Comparison of ENCODE assay signal across 13 cellular contexts in genomic region chr9:136231478-136232297, GRCh38. TPM values are rescaled to one million over a fixed set of nuclear protein-coding genes. Genes with fewer than 3 reads are reported as not detected.
A peak's percentile ranks its signal among the peaks of the same experiment; 100 is the strongest.
DNase-seq lines count a peak whose midpoint lies in the region; ATAC-seq, FAIRE-seq and TF ChIP-seq lines count a peak whose summit lies in the region.
"Had no signal": no experiment of that assay in that cellular context is flagged by ENCODE, and none has a peak within 500 bp of the region (broad histone marks: within the 10 kb centered on the region; RNA-seq: fewer than 3 reads in every experiment).

No MANE protein-coding gene starts in this region.

- H3K27me3 Mint-ChIP-seq in CD4-positive, alpha-beta T cell, result no peaks in the 10 kb centered on the region
- H3K27me3 Mint-ChIP-seq in activated CD4-positive, alpha-beta memory T cell treated with anti-CD3 and anti-CD28 coated beads, Interleukin-2, amount 10 ng/mL, durations not matched to agents 7 days and 5 days, result no peaks in the 10 kb centered on the region

- no peaks in the 10 kb centered on the region for H3K9me3 Mint-ChIP-seq in CD4-positive, alpha-beta T cell
- no peaks in the 10 kb centered on the region for H3K9me3 Mint-ChIP-seq in activated CD4-positive, alpha-beta memory T cell treated with anti-CD3 and anti-CD28 coated beads, Interleukin-2, amount 10 ng/mL, durations not matched to agents 7 days and 5 days

- peaks cover 0 to 13% of the 10 kb centered on the region in 2 donors for H3K4me1 ChIP-seq in left lung
- H3K4me1 ChIP-seq: gastroesophageal sphincter had no signal

- POLR2A ChIA-PET in CD4-positive, alpha-beta T cell (lab: Charles Lee), result no interaction called here
- POLR2A ChIA-PET in activated CD4-positive, alpha-beta memory T cell treated with anti-CD3 and anti-CD28 coated beads, Interleukin-2, amount 10 ng/mL, durations not matched to agents 7 days and 5 days (lab: Charles Lee), result no interaction called here

- peak overlapping the region; percentile 86 for H3K4me3 Mint-ChIP-seq in CD4-positive, alpha-beta T cell
- H3K4me3 Mint-ChIP-seq in activated CD4-positive, alpha-beta memory T cell treated with anti-CD3 and anti-CD28 coated beads, Interleukin-2, amount 10 ng/mL, durations not matched to agents 7 days and 5 days, result peak overlapping the region; percentile 54

- no peak overlapping the region for H3K27ac ChIP-seq in CD4-positive, alpha-beta T cell (ENCODE audit: low read depth, low read length)
- H3K27ac ChIP-seq in left lung, result no peak overlapping the region
- H3K27ac ChIP-seq: coronary artery, gastroesophageal sphincter had no signal

- intact Hi-C loops in CD4-positive, alpha-beta T cell (cut with DNase I, micrococcal nuclease), result no loop called here
- intact Hi-C loops in left lung (cut with DNase I), result no loop called here

- H3K36me3 ChIP-seq in left lung, result peaks cover 0 to 20% of the 10 kb centered on the region in 2 donors

- peak overlapping the region; percentile 83 for H3K27ac Mint-ChIP-seq in CD4-positive, alpha-beta T cell
- H3K27ac Mint-ChIP-seq in activated CD4-positive, alpha-beta memory T cell treated with anti-CD3 and anti-CD28 coated beads, Interleukin-2, amount 10 ng/mL, durations not matched to agents 7 days and 5 days, result peak overlapping the region; percentile 78

- H3K36me3 Mint-ChIP-seq in CD4-positive, alpha-beta T cell (ENCODE audit: low read depth), result peaks cover 21% of the 10 kb centered on the region
- H3K36me3 Mint-ChIP-seq in activated CD4-positive, alpha-beta memory T cell treated with anti-CD3 and anti-CD28 coated beads, Interleukin-2, amount 10 ng/mL, durations not matched to agents 7 days and 5 days (ENCODE audit: low read depth), result peaks cover 13% of the 10 kb centered on the region

- TF ChIP-seq POLR2A in H54 (IDR thresholded peaks at IDR 0.05; ENCODE audit: low read depth, low read length), result no peak

- no peak overlapping the region for H3K4me3 ChIP-seq in left lung
- H3K4me3 ChIP-seq: coronary artery, gastroesophageal sphincter had no signal

- peak in 3 of 10 experiments; percentile 12 to 35 (median 19) for DNase-seq in CD4-positive, alpha-beta T cell
- DNase-seq in KG1 (lab: John Stamatoyannopoulos, UW) (peak; percentile 19), left lung (peak in 1 of 2 donors; percentile 43), H54 (ENCODE audit: insufficient read length, low spot score) (no peak), germinal center (ENCODE audit: low spot score) (no peak), epidermal melanocyte (ENCODE audit: insufficient read length, low spot score) (no peak)
- peak; percentile 47 for DNase-seq in activated CD4-positive, alpha-beta memory T cell treated with anti-CD3 and anti-CD28 coated beads, Interleukin-2, amount 10 ng/mL, durations not matched to agents 7 days and 5 days
- DNase-seq: activated gamma-delta T cell treated with Interleukin-2 at 50 U/mL for 16 hours, NCI-H1436 treated with DMSO at 0.1 percent for 48 hours had no signal

- ATAC-seq in CD4-positive, alpha-beta T cell (ENCODE audit: poor library complexity), result peak; percentile 89
- ATAC-seq in left lung (peak; percentile 44), GM21423 (IDR thresholded peaks at IDR 0.05; ENCODE audit: unreplicated experiment) (no peak)
- ATAC-seq: gastroesophageal sphincter had no signal

- FAIRE-seq in H54 (lab: Jason Lieb, UNC), result no peak

- TF ChIP-seq CTCF in CD4-positive, alpha-beta T cell (IDR thresholded peaks at IDR 0.05), result no peak
- TF ChIP-seq CTCF in left lung (IDR thresholded peaks at IDR 0.05), result no peak

- H3K27me3 ChIP-seq in CD4-positive, alpha-beta T cell (ENCODE audit: control insufficient read depth, insufficient read depth, low read length), result no peaks in the 10 kb centered on the region
- H3K27me3 ChIP-seq in left lung, result no peaks in the 10 kb centered on the region
- H3K27me3 ChIP-seq: gastroesophageal sphincter had no signal

- CTCF ChIA-PET in CD4-positive, alpha-beta T cell (lab: Charles Lee), result no interaction called here
- CTCF ChIA-PET in activated CD4-positive, alpha-beta memory T cell treated with anti-CD3 and anti-CD28 coated beads, Interleukin-2, amount 10 ng/mL, durations not matched to agents 7 days and 5 days (lab: Charles Lee), result interaction anchor here (1.2 kb wide), 1 partner anchor 301 kb away, joined by 3 read pairs; no protein-coding TSS in a partner anchor

- peaks cover 15% of the 10 kb centered on the region for H3K4me1 Mint-ChIP-seq in CD4-positive, alpha-beta T cell (ENCODE audit: low read depth)
- H3K4me1 Mint-ChIP-seq in activated CD4-positive, alpha-beta memory T cell treated with anti-CD3 and anti-CD28 coated beads, Interleukin-2, amount 10 ng/mL, durations not matched to agents 7 days and 5 days, result peaks cover 40% of the 10 kb centered on the region

- H3K9me3 ChIP-seq in CD4-positive, alpha-beta T cell (ENCODE audit: control insufficient read depth, low read length), result no peaks in the 10 kb centered on the region
- no peaks in the 10 kb centered on the region for H3K9me3 ChIP-seq in left lung
- H3K9me3 ChIP-seq: gastroesophageal sphincter had no signal

RNA-seq across cellular contexts. Expression of gene QSOX2, which starts 13.9 kb away (rescaled TPM):
- total RNA-seq in CD4-positive, alpha-beta T cell, result 10 to 100 TPM; 14.4 TPM
- total RNA-seq in activated CD4-positive, alpha-beta memory T cell treated with anti-CD3 and anti-CD28 coated beads, Interleukin-2, amount 10 ng/mL, durations not matched to agents 7 days and 5 days, result 10 to 100 TPM; 12.4 to 13.4 TPM
- total RNA-seq in left lung, result 10 to 100 TPM; 10.5 to 13.6 TPM

RNA-seq across cellular contexts. Expression of gene LHX3, which starts 26.8 kb away (rescaled TPM):
- under 1 TPM; 0.11 to 0.16 TPM for total RNA-seq in CD4-positive, alpha-beta T cell
- under 1 TPM in 1 of 2 experiments, not detected in 1; 0.08 TPM for total RNA-seq in activated CD4-positive, alpha-beta memory T cell treated with anti-CD3 and anti-CD28 coated beads, Interleukin-2, amount 10 ng/mL, durations not matched to agents 7 days and 5 days
- total RNA-seq in left lung, result not detected
- total RNA-seq: gastroesophageal sphincter, lung microvascular endothelial cell had no signal

Comparison
In these comparisons a context has a peak if more than half of its experiments do, and no peak if none do; other contexts are left out.
1. DNase-seq: peak in KG1 (single experiment) and activated CD4-positive, alpha-beta memory T cell treated with anti-CD3 and anti-CD28 coated beads, Interleukin-2, amount 10 ng/mL, durations not matched to agents 7 days and 5 days (single experiment); none in H54 (single experiment), germinal center (single experiment) and epidermal melanocyte (single experiment).